1 cellular context compared by ENCODE assay signal in genomic region chr10:104279550-104280259, GRCh38.
TF ChIP-seq lines count a peak whose summit lies in the region.

No MANE protein-coding gene starts in this region.

TF ChIP-seq in HepG2, 621 proteins besides CTCF, POLR2A, EP300 and RAD21 (continues in another document):
- TF ChIP-seq ZNF720 (CRISPR knock-in tag; IDR thresholded peaks at IDR 0.05) (no peak), ZNF850 (CRISPR knock-in tag; conservative IDR thresholded peaks at IDR 0.05) (no peak), ZBTB10 (CRISPR knock-in tag; IDR thresholded peaks at IDR 0.05; ENCODE audit: borderline replicate concordance) (peak; percentile 46; the same call in 1 of the 2 replicates), ZNF770 (CRISPR knock-in tag; IDR thresholded peaks at IDR 0.05) (peak; percentile 93), ZBTB40 (IDR thresholded peaks at IDR 0.05) (no peak), ZBTB40 (CRISPR knock-in tag; IDR thresholded peaks at IDR 0.05) (no peak), ZNF747 (CRISPR knock-in tag; IDR thresholded peaks at IDR 0.05; ENCODE audit: borderline replicate concordance) (no peak), ZBTB38 (CRISPR knock-in tag; IDR thresholded peaks at IDR 0.05) (peak; percentile 57), BCL6 (CRISPR knock-in tag; IDR thresholded peaks at IDR 0.05) (0 out of 2 replicates have a peak, but pooled peaks have one; percentile 23), HINFP (CRISPR knock-in tag; IDR thresholded peaks at IDR 0.05; ENCODE audit: low read depth) (no peak), MED1 (CRISPR knock-in tag; IDR thresholded peaks at IDR 0.05) (peak; percentile 79), ZGPAT (CRISPR knock-in tag; IDR thresholded peaks at IDR 0.05) (no peak), ZNF451 (CRISPR knock-in tag; IDR thresholded peaks at IDR 0.05) (no peak), NR2F2 (IDR thresholded peaks at IDR 0.05; ENCODE audit: borderline replicate concordance, low read depth) (peak; percentile 71), ZNF513 (CRISPR knock-in tag; conservative IDR thresholded peaks at IDR 0.05) (no peak), PPARG (CRISPR knock-in tag; conservative IDR thresholded peaks at IDR 0.05) (0 out of 2 replicates have a peak, but pooled peaks have one; percentile 24), EZH2 (conservative IDR thresholded peaks at IDR 0.05; ENCODE audit: low read depth, low read length) (no peak), ISL2 (CRISPR knock-in tag; IDR thresholded peaks at IDR 0.05) (0 out of 2 replicates have a peak, but pooled peaks have one; percentile 19), POGZ (CRISPR knock-in tag; IDR thresholded peaks at IDR 0.05) (0 out of 2 replicates have a peak, but pooled peaks have one; percentile 22), PAX8 (CRISPR knock-in tag; IDR thresholded peaks at IDR 0.05; ENCODE audit: borderline replicate concordance) (no peak), PAWR (CRISPR knock-in tag; IDR thresholded peaks at IDR 0.05; ENCODE audit: borderline replicate concordance) (no peak), ZEB1 (IDR thresholded peaks at IDR 0.05; ENCODE audit: insufficient replicate concordance, low read depth) (no peak), ZNF501 (CRISPR knock-in tag; IDR thresholded peaks at IDR 0.05) (0 out of 2 replicates have a peak, but pooled peaks have one; percentile 43), NPAS2 (CRISPR knock-in tag; IDR thresholded peaks at IDR 0.05; ENCODE audit: borderline replicate concordance) (no peak), SALL1 (CRISPR knock-in tag; IDR thresholded peaks at IDR 0.05) (peak; percentile 40; the same call in 1 of the 2 replicates), SAP130 (CRISPR knock-in tag; IDR thresholded peaks at IDR 0.05; ENCODE audit: low read depth) (0 out of 2 replicates have a peak, but pooled peaks have one; percentile 28), IRF2 (CRISPR knock-in tag; IDR thresholded peaks at IDR 0.05) (0 out of 2 replicates have a peak, but pooled peaks have one; percentile 11), SMARCC2 (IDR thresholded peaks at IDR 0.05) (no peak), ZNF7 (CRISPR knock-in tag; IDR thresholded peaks at IDR 0.05) (no peak), ZNF326 (CRISPR knock-in tag; IDR thresholded peaks at IDR 0.05; ENCODE audit: borderline replicate concordance) (no peak), CSRNP1 (CRISPR knock-in tag; IDR thresholded peaks at IDR 0.05) (no peak), REST (IDR thresholded peaks at IDR 0.05; ENCODE audit: borderline replicate concordance in 1 of 2, low read depth in 1 of 2, low read length in 2 of 2) (no peak)
